ENCODE assay signal across 8 cellular contexts in genomic region chr3:38453075-38453913, GRCh38. TPM values are rescaled to one million over a fixed set of nuclear protein-coding genes. Genes with fewer than 3 reads are reported as not detected.
A peak's percentile ranks its signal among the peaks of the same experiment; 100 is the strongest.
DNase-seq lines count a peak whose midpoint lies in the region; ATAC-seq, FAIRE-seq and TF ChIP-seq lines count a peak whose summit lies in the region.

Gene ACVR2B, plus strand, starts transcription at chr3:38453890. Its CDS starts 433 bp downstream, at chr3:38454323.

- ATAC-seq in HG03064 (IDR thresholded peaks at IDR 0.05; ENCODE audit: low read depth, unreplicated experiment) (peak; percentile 53), GM18861 (IDR thresholded peaks at IDR 0.05; ENCODE audit: unreplicated experiment) (no peak)
- peak; percentile 47 to 48 for ATAC-seq in activated CD4-positive, CD25-positive, alpha-beta regulatory T cell treated with anti-CD3 and anti-CD28 coated beads, Interleukin-2, amount 50 U/mL, for 24 hours

- FAIRE-seq in GM12892 (lab: Jason Lieb, UNC) = no peak

- DNase-seq in GM12892 (ENCODE audit: insufficient read length) = peak; percentile 76
- DNase-seq in NCI-H2227 (lab: John Stamatoyannopoulos, UW; ENCODE audit: unreplicated experiment) = peak; percentile 91
- DNase-seq in cerebellar cortex (ENCODE audit: low spot score) = peak; percentile 76
- DNase-seq in islet precursor cell = peak; percentile 93
- DNase-seq in stimulated activated CD4-positive, alpha-beta T cell treated with anti-CD3 and anti-CD28 coated beads, Interleukin-12 subunit alpha, Interleukin-12 subunit beta, amount 100 ng/mL, for 24 hours (ENCODE audit: low read depth in 2 of 2) = peak; percentile 38 to 65

- TF ChIP-seq POLR2A in GM12892 (IDR thresholded peaks at IDR 0.05; ENCODE audit: low read depth, low read length) = no peak

RNA-seq across cellular contexts. Expression of gene ACVR2B, which starts in this region (rescaled TPM):
- polyA plus RNA-seq in GM12892 (2012; ENCODE audit: missing spikeins) = 2.4 TPM
